In the genomic region with DNA sequence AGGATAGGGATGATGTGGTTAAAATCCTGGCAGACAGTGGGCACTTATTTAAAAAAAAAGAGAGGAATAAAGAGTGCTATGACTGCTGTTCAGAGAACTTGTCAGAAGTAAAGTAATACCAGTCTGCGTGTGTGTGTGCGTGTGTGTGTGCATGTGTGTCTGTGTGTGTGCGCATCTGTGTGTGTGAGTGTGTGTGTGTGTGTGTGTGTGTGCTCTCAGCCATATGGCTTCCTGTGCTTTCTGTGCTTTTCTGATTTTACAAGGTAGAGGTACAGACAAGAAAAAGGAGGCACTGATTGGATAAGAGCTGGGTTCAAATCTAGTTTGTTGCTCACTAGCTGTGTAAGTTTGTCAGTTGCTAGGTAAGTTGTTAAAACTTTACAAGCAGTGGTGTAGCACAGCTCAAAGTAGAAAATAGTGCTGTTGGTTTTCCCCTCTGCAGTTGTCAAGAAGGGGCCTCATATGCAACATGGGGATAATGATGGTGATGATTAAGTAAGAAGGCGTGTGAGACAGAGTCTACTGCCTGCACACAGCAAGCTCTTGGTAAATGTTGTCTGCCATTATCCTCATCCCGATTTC, we compare ENCODE assay signal across 9 cellular contexts.
DNase-seq lines count a peak whose midpoint lies in the region; ATAC-seq lines count a peak whose summit lies in the region.
"Had no signal": no experiment of that assay in that cellular context is flagged by ENCODE, and none has a peak within 500 bp of the region (broad histone marks: within the 10 kb centered on the region; RNA-seq: fewer than 3 reads in every experiment).

No MANE protein-coding gene starts in this region.

- H3K27me3 Mint-ChIP-seq in CD8-positive, alpha-beta memory T cell = no peaks in the 10 kb centered on the region
- no peaks in the 10 kb centered on the region for H3K27me3 Mint-ChIP-seq in IgD-negative memory B cell
- H3K27me3 Mint-ChIP-seq in activated naive CD8-positive, alpha-beta T cell treated with anti-CD3 and anti-CD28 coated beads for 36 hours = no peaks in the 10 kb centered on the region

- no peak overlapping the region for H2BK120ac ChIP-seq in mesendoderm (ENCODE audit: low read depth, low read length)

- peak overlapping the region in 7 of 8 donors; percentile 10 to 74 (median 51) for H3K27ac Mint-ChIP-seq in CD8-positive, alpha-beta memory T cell
- H3K27ac Mint-ChIP-seq in IgD-negative memory B cell = peak overlapping the region; percentile 49 to 91 (median 52)
- H3K27ac Mint-ChIP-seq in activated naive CD8-positive, alpha-beta T cell treated with anti-CD3 and anti-CD28 coated beads for 36 hours = peak overlapping the region; percentile 99

- no peak for DNase-seq in CD8-positive, alpha-beta memory T cell
- DNase-seq in activated naive CD8-positive, alpha-beta T cell treated with anti-CD3 and anti-CD28 coated beads for 36 hours = no peak
- DNase-seq in mesendoderm = no peak
- DNase-seq in stimulated activated CD8-positive, alpha-beta memory T cell treated with anti-CD3 and anti-CD28 coated beads, Interleukin-4, amount 100 ng/mL, for 48 hours = no peak
- DNase-seq in NCI-H2081 (lab: John Stamatoyannopoulos, UW) = no peak
- no peak for DNase-seq in left colon
- DNase-seq: NCI-H1436 treated with DMSO at 0.1 percent for 48 hours had no signal

- no peak for ATAC-seq in HG02571 (IDR thresholded peaks at IDR 0.05; ENCODE audit: unreplicated experiment)
- ATAC-seq in left colon = no peak

- no peak overlapping the region for H3K27ac ChIP-seq in CD8-positive, alpha-beta memory T cell (ENCODE audit: low read depth, low read length)
- H3K27ac ChIP-seq in mesendoderm (ENCODE audit: low read depth, low read length) = no peak overlapping the region

- H2BK5ac ChIP-seq in mesendoderm (ENCODE audit: low read length) = no peak overlapping the region

- H3K18ac ChIP-seq in mesendoderm (ENCODE audit: low read length) = no peak overlapping the region

- POLR2A ChIA-PET in CD8-positive, alpha-beta memory T cell (lab: Charles Lee) = interaction anchor here (1.3 to 1.4 kb wide), 2 partner anchors 97 to 139 kb away, joined by 4 read pairs; no protein-coding TSS in a partner anchor

- H4K8ac ChIP-seq in mesendoderm (ENCODE audit: low read depth, low read length) = no peak overlapping the region

- no peak overlapping the region for H3K56ac ChIP-seq in mesendoderm (ENCODE audit: low read length)

- H3K79me1 ChIP-seq in mesendoderm (ENCODE audit: low read length) = no peaks in the 10 kb centered on the region

- CTCF ChIA-PET in CD8-positive, alpha-beta memory T cell (lab: Charles Lee) = interaction anchor here (0.7 to 1.5 kb wide), 2 partner anchors 13 to 123 kb away, joined by 3 read pairs; no protein-coding TSS in a partner anchor

- no peaks in the 10 kb centered on the region for H3K36me3 ChIP-seq in CD8-positive, alpha-beta memory T cell (ENCODE audit: insufficient read depth, low read length)
- H3K36me3 ChIP-seq in mesendoderm (ENCODE audit: control insufficient read depth, insufficient read depth, low read length) = no peaks in the 10 kb centered on the region

- no peak overlapping the region for H3K4me3 Mint-ChIP-seq in CD8-positive, alpha-beta memory T cell
- peak overlapping the region in 1 of 4 donors; percentile 3 for H3K4me3 Mint-ChIP-seq in IgD-negative memory B cell
- no peak overlapping the region for H3K4me3 Mint-ChIP-seq in activated naive CD8-positive, alpha-beta T cell treated with anti-CD3 and anti-CD28 coated beads for 36 hours

- H3K4me2 ChIP-seq in mesendoderm (ENCODE audit: low read length) = no peak overlapping the region

- H2BK15ac ChIP-seq in mesendoderm (replicated peaks; ENCODE audit: low read depth) = no peak overlapping the region

- H3K9me3 Mint-ChIP-seq in CD8-positive, alpha-beta memory T cell = no peaks in the 10 kb centered on the region
- H3K9me3 Mint-ChIP-seq in IgD-negative memory B cell = no peaks in the 10 kb centered on the region
- H3K9me3 Mint-ChIP-seq in activated naive CD8-positive, alpha-beta T cell treated with anti-CD3 and anti-CD28 coated beads for 36 hours = no peaks in the 10 kb centered on the region

- H3K36me3 Mint-ChIP-seq in CD8-positive, alpha-beta memory T cell = no peaks in the 10 kb centered on the region
- H3K36me3 Mint-ChIP-seq in IgD-negative memory B cell = peaks cover 2% of the 10 kb centered on the region
- no peaks in the 10 kb centered on the region for H3K36me3 Mint-ChIP-seq in activated naive CD8-positive, alpha-beta T cell treated with anti-CD3 and anti-CD28 coated beads for 36 hours

- WGBS in mesendoderm (ENCODE audit: extremely low coverage, insufficient coverage, low lambda C conversion rate) = no CpG with 5 or more reads among the region's 5 CpGs

- H3K4ac ChIP-seq in mesendoderm (ENCODE audit: low read depth, low read length) = no peak overlapping the region

- no peak overlapping the region for H4K5ac ChIP-seq in mesendoderm (ENCODE audit: low read length)

- peaks cover 44 to 52% (median 52%) of the 10 kb centered on the region in 3 donors for H3K4me1 Mint-ChIP-seq in CD8-positive, alpha-beta memory T cell
- peaks cover 32 to 45% (median 32%) of the 10 kb centered on the region in 3 donors for H3K4me1 Mint-ChIP-seq in IgD-negative memory B cell
- peaks cover 54% of the 10 kb centered on the region for H3K4me1 Mint-ChIP-seq in activated naive CD8-positive, alpha-beta T cell treated with anti-CD3 and anti-CD28 coated beads for 36 hours

- H3K4me3 ChIP-seq in CD8-positive, alpha-beta memory T cell (ENCODE audit: low read length) = no peak overlapping the region
- H3K4me3 ChIP-seq in mesendoderm (ENCODE audit: low read length) = no peak overlapping the region

- no peaks in the 10 kb centered on the region for H3K79me2 ChIP-seq in mesendoderm (ENCODE audit: control insufficient read depth, insufficient read depth, low read length)

- H3K9ac ChIP-seq in mesendoderm (ENCODE audit: low read length) = no peak overlapping the region

- H3K23ac ChIP-seq in mesendoderm (ENCODE audit: low read length) = peak overlapping the region; percentile 4

- intact Hi-C loops in left colon (cut with DNase I, micrococcal nuclease) = no loop called here

- no peaks in the 10 kb centered on the region for H3K9me3 ChIP-seq in CD8-positive, alpha-beta memory T cell (ENCODE audit: low read length)

- peaks cover 45% of the 10 kb centered on the region for H3K4me1 ChIP-seq in CD8-positive, alpha-beta memory T cell (ENCODE audit: insufficient read depth, low read length)
- peaks cover 2% of the 10 kb centered on the region for H3K4me1 ChIP-seq in mesendoderm (ENCODE audit: control insufficient read depth, low read depth, low read length)

- no peaks in the 10 kb centered on the region for H3K27me3 ChIP-seq in CD8-positive, alpha-beta memory T cell (ENCODE audit: insufficient read depth, low read length, poor library complexity, severe bottlenecking)
- H3K27me3 ChIP-seq in mesendoderm (ENCODE audit: insufficient read depth, low read length, poor library complexity) = no peaks in the 10 kb centered on the region

- H2AK5ac ChIP-seq in mesendoderm (ENCODE audit: low read length) = no peak overlapping the region
